In the genomic region with DNA sequence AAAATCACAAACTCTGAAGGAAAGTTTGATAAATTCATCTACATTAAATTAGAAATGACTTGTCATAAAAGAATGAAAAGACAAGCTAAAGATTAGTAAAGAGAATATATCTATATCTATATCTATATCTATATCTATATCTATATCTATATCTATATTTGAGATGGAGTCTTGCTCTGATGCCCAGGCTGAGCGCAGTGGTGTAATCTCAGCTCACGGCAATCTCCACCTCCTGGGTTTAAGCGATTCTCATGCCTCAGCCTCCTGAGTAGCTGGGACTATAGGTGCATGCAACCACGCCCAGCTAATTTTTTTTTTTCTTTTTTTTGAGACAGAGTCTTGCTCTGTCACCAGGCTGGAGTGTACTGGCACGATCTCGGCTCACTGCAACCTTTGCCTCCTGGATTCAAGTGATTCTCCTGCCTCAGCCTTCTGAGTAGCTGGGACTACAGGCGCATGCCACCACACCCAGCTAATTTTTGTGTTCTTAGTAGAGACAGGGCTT, we compare ENCODE assay signal across 8 cellular contexts.
A peak's percentile ranks its signal among the peaks of the same experiment; 100 is the strongest.
DNase-seq lines count a peak whose midpoint lies in the region; ATAC-seq, FAIRE-seq and TF ChIP-seq lines count a peak whose summit lies in the region.
"Not testable (repeated sequence)": the region's sequence is repeated elsewhere in the genome, so short reads cannot be mapped to it uniquely, and the experiment has no call there.

No MANE protein-coding gene starts in this region.

- H3K18ac ChIP-seq in trophoblast cell (ENCODE audit: low read length): not testable (repeated sequence)

- not testable (repeated sequence) for H2AK5ac ChIP-seq in trophoblast cell (ENCODE audit: low read length)

- H2BK5ac ChIP-seq in trophoblast cell (ENCODE audit: low read depth, low read length, poor library complexity): not testable (repeated sequence)

- TF ChIP-seq CTCF in kidney (IDR thresholded peaks at IDR 0.05; ENCODE audit: borderline replicate concordance, extremely low read depth, insufficient read depth); mucosa of descending colon (IDR thresholded peaks at IDR 0.05): not testable (repeated sequence)

- H2BK12ac ChIP-seq in trophoblast cell (ENCODE audit: low read length): not testable (repeated sequence)

- H3K36me3 ChIP-seq in BLaER1; BLaER1 treated with 17β-estradiol and CSF1 and Interleukin-3, amounts not matched to agents 10 nM and 100 nM; kidney (ENCODE audit: control insufficient read depth in 1 of 2, insufficient read depth in 2 of 2, low read length in 2 of 2); mucosa of descending colon (ENCODE audit: low read depth); trophoblast cell (ENCODE audit: control insufficient read depth in 1 of 2, insufficient read depth in 2 of 2, low read length in 2 of 2); small intestine (ENCODE audit: control insufficient read depth in 2 of 2, insufficient read depth in 2 of 2, low read length in 2 of 2): not testable (repeated sequence)

- peak overlapping the region; percentile 86; the same call in 1 of the 2 replicates for H3K4me2 ChIP-seq in BLaER1
- peak overlapping the region in 6 of 11 experiments; percentile 60 to 92 (median 81); a peak in 9 of 22 replicates for H3K4me2 ChIP-seq in BLaER1 treated with 17β-estradiol and CSF1 and Interleukin-3, amounts not matched to agents 10 nM and 100 nM
- H3K4me2 ChIP-seq in trophoblast cell (ENCODE audit: low read length): not testable (repeated sequence)

- H3K4me1 ChIP-seq in BLaER1: peaks cover 58% of the 10 kb centered on the region
- H3K4me1 ChIP-seq in BLaER1 treated with 17β-estradiol and CSF1 and Interleukin-3, amounts not matched to agents 10 nM and 100 nM: peaks cover 7 to 58% (median 48%) of the 10 kb centered on the region in 10 experiments
- not testable (repeated sequence) for H3K4me1 ChIP-seq in kidney (ENCODE audit: control insufficient read depth in 1 of 2, insufficient read depth in 1 of 2, low read depth in 1 of 2, low read length in 2 of 2); mucosa of descending colon (ENCODE audit: low read depth); trophoblast cell (ENCODE audit: control insufficient read depth in 1 of 2, insufficient read depth in 2 of 2, low read length in 2 of 2); small intestine (ENCODE audit: control insufficient read depth in 2 of 2, insufficient read depth in 1 of 2, low read depth in 1 of 2, low read length in 1 of 2)

- not testable (repeated sequence) for H3K9ac ChIP-seq in BLaER1; BLaER1 treated with 17β-estradiol and CSF1 and Interleukin-3, amounts not matched to agents 10 nM and 100 nM; kidney (ENCODE audit: low read length in 2 of 2); trophoblast cell (ENCODE audit: low read length)

- H3K79me1 ChIP-seq in trophoblast cell (ENCODE audit: low read length): not testable (repeated sequence)

- H3K27me3 ChIP-seq in BLaER1; BLaER1 treated with 17β-estradiol and CSF1 and Interleukin-3, amounts not matched to agents 10 nM and 100 nM; trophoblast cell (ENCODE audit: insufficient read depth, low read length); small intestine (ENCODE audit: control insufficient read depth in 2 of 2, insufficient read depth in 2 of 2, low read length in 2 of 2): not testable (repeated sequence)

- H4K91ac ChIP-seq in trophoblast cell (ENCODE audit: low read depth, low read length): not testable (repeated sequence)

- H2BK120ac ChIP-seq in trophoblast cell (ENCODE audit: insufficient read depth, low read length, poor library complexity): not testable (repeated sequence)

- not testable (repeated sequence) for H3K9me3 ChIP-seq in BLaER1; BLaER1 treated with 17β-estradiol and CSF1 and Interleukin-3, amounts not matched to agents 10 nM and 100 nM (replicated peaks in 1 of 11); kidney (ENCODE audit: control insufficient read depth in 1 of 2, low read length in 2 of 2); mucosa of descending colon; trophoblast cell (ENCODE audit: insufficient read depth, low read depth, low read length); small intestine (ENCODE audit: control insufficient read depth, low read depth)

- H3K27ac ChIP-seq in BLaER1; BLaER1 treated with 17β-estradiol and CSF1 and Interleukin-3, amounts not matched to agents 10 nM and 100 nM; kidney (ENCODE audit: low read depth in 2 of 2, low read length in 2 of 2); trophoblast cell (ENCODE audit: low read depth, low read length); small intestine (ENCODE audit: low read depth in 1 of 2, low read length in 1 of 2): not testable (repeated sequence)

- not testable (repeated sequence) for H3K23ac ChIP-seq in trophoblast cell (ENCODE audit: low read length)

- ATAC-seq in left colon (peak; percentile 63), mucosa of descending colon (peak; percentile 38)

- H4K12ac ChIP-seq in trophoblast cell (ENCODE audit: low read depth, low read length): not testable (repeated sequence)

- not testable (repeated sequence) for FAIRE-seq in kidney (lab: Jason Lieb, UNC); small intestine (lab: Jason Lieb, UNC)

- H4K8ac ChIP-seq in trophoblast cell (ENCODE audit: low read depth, low read length): not testable (repeated sequence)

- peak; percentile 17 for DNase-seq in NCI-H69 (lab: John Stamatoyannopoulos, UW)
- peak; percentile 9 for DNase-seq in kidney
- not testable (repeated sequence) for DNase-seq in left colon
- DNase-seq in mucosa of descending colon: peak in 1 of 3 donors; percentile 7
- DNase-seq in trophoblast cell: peak; percentile 75 to 77
- peak; percentile 28 for DNase-seq in small intestine

- H3K4me3 ChIP-seq in BLaER1; BLaER1 treated with 17β-estradiol and CSF1 and Interleukin-3, amounts not matched to agents 10 nM and 100 nM; kidney (ENCODE audit: low read length in 2 of 2); mucosa of descending colon; trophoblast cell (ENCODE audit: low read depth, low read length); small intestine (ENCODE audit: low read depth in 1 of 2, low read length in 2 of 2): not testable (repeated sequence)

- not testable (repeated sequence) for H2AFZ ChIP-seq in trophoblast cell (ENCODE audit: insufficient read depth, low read length, poor library complexity)

- H3K14ac ChIP-seq in trophoblast cell (ENCODE audit: low read length): not testable (repeated sequence)

- not testable (repeated sequence) for H4K20me1 ChIP-seq in BLaER1
- H4K20me1 ChIP-seq in BLaER1 treated with 17β-estradiol and CSF1 and Interleukin-3, amounts not matched to agents 10 nM and 100 nM: peaks cover 0 to 49% (median 8%) of the 10 kb centered on the region in 11 experiments; a peak in 8 of 22 replicates

- not testable (repeated sequence) for H3K79me2 ChIP-seq in trophoblast cell (ENCODE audit: control insufficient read depth, insufficient read depth, low read length, poor library complexity)

- no CpG with 5 or more reads among the region's 7 CpGs for WGBS in trophoblast cell (ENCODE audit: extremely low coverage, insufficient coverage, insufficient read length)
- 13 to 70% (median 39%) methylated on average over 7 of the region's 7 CpGs for WGBS in small intestine, 3 donors

- intact Hi-C loops in kidney (cut with DNase I); left colon (cut with DNase I, micrococcal nuclease); mucosa of descending colon (cut with DNase I, micrococcal nuclease): not testable (repeated sequence)

- H3K4ac ChIP-seq in trophoblast cell (ENCODE audit: low read depth, low read length): not testable (repeated sequence)
